1 cellular context compared by ENCODE assay signal in the genomic region with DNA sequence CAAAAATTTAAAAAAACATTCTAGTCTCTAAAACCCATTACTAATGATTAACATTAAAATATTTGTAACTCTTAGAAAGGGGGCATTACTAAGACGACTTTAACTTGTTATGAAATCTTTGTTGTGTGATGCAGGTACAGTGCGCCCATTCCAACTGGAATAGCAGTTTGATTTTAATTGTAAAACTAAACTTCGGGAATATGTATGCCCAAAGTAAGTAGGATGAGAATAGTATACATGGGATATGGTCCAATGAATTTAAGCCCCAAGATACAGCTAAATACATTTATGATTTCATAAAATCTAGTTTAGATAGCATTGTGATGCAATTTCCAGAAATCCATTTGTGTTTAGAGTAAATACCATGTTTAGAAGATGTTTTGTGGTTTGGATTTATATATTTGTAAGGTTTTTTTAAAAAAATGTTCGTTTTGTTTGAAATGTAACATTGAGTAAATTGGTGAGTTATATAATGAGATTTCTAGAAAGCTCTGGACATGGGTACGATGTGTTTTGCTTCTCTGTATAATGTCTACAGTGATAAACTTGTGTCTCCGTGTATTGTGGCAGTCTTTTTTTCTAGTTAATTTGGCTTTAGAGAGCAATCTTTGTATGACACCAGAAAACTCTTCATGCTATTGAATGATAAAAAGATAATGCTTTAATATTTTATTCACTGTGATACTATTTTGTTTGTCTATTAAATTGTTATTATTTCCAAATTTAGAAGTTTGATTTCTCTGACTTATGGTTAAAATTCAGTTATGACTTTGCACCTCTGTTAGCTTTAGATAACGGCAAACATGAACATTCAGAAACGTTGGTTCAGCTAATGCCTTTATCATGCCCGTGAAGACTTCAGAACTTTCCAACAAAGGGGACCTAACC.
TF ChIP-seq lines count a peak whose summit lies in the region.

No MANE protein-coding gene starts in this region.

TF ChIP-seq in K562, 482 proteins besides CTCF, POLR2A, EP300 and RAD21 (continued from another document and continues in another):
- TF ChIP-seq, protein P1, sequence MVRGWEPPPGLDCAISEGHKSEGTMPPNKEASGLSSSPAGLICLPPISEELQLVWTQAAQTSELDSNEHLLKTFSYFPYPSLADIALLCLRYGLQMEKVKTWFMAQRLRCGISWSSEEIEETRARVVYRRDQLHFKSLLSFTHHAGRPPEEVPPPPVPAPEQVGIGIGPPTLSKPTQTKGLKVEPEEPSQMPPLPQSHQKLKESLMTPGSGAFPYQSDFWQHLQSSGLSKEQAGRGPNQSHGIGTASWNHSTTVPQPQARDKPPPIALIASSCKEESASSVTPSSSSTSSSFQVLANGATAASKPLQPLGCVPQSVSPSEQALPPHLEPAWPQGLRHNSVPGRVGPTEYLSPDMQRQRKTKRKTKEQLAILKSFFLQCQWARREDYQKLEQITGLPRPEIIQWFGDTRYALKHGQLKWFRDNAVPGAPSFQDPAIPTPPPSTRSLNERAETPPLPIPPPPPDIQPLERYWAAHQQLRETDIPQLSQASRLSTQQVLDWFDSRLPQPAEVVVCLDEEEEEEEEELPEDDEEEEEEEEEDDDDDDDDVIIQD (CRISPR knock-in tag; IDR thresholded peaks at IDR 0.05): no peak
- TF ChIP-seq XRCC4 (IDR thresholded peaks at IDR 0.05; ENCODE audit: extremely low read depth, insufficient read depth, insufficient read length) (no peak), TCF7L2 (IDR thresholded peaks at IDR 0.05; ENCODE audit: low read depth, low read length) (no peak), TEAD4 (IDR thresholded peaks at IDR 0.05; ENCODE audit: low read length) (peak; percentile 86), TEAD4 (CRISPR knock-in tag; IDR thresholded peaks at IDR 0.05; ENCODE audit: borderline replicate concordance) (no peak), ZNF76 (CRISPR knock-in tag; IDR thresholded peaks at IDR 0.05; ENCODE audit: borderline replicate concordance) (no peak), HOXB6 (CRISPR knock-in tag; IDR thresholded peaks at IDR 0.05; ENCODE audit: borderline replicate concordance) (no peak), DPF2 (IDR thresholded peaks at IDR 0.05) (peak; percentile 93), NFE2 (IDR thresholded peaks at IDR 0.05; ENCODE audit: low read depth) (peak; percentile 86), ZNF766 (CRISPR knock-in tag; conservative IDR thresholded peaks at IDR 0.05) (no peak), JUN (IDR thresholded peaks at IDR 0.05; ENCODE audit: borderline replicate concordance, low read depth, low read length) (no peak), JUN (CRISPR knock-in tag; IDR thresholded peaks at IDR 0.05; ENCODE audit: borderline replicate concordance) (no peak), RBM22 (IDR thresholded peaks at IDR 0.05; ENCODE audit: low read depth, low read length, poor library complexity, severe bottlenecking) (no peak), PCBP2 (IDR thresholded peaks at IDR 0.05; ENCODE audit: low read depth, low read length, poor library complexity, severe bottlenecking) (no peak), ESRRA (IDR thresholded peaks at IDR 0.05; ENCODE audit: borderline replicate concordance, low read depth) (no peak), PCBP1 (IDR thresholded peaks at IDR 0.05; ENCODE audit: low read depth, low read length, poor library complexity, severe bottlenecking) (no peak), EP400 (IDR thresholded peaks at IDR 0.05) (peak; percentile 30), KLF1 (tag; IDR thresholded peaks at IDR 0.05) (no peak), ZNF175 (CRISPR knock-in tag; IDR thresholded peaks at IDR 0.05; ENCODE audit: low read depth) (no peak), ZNF3 (CRISPR knock-in tag; IDR thresholded peaks at IDR 0.05) (no peak), SP1 (CRISPR knock-in tag; IDR thresholded peaks at IDR 0.05) (no peak), TCF7 (IDR thresholded peaks at IDR 0.05; ENCODE audit: borderline replicate concordance) (no peak), PML (IDR thresholded peaks at IDR 0.05; ENCODE audit: low read length) (no peak), POLR2AphosphoS5 (IDR thresholded peaks at IDR 0.05; ENCODE audit: control insufficient read depth, insufficient read depth, low read depth, low read length) (peak; percentile 53; the same call in 1 of the 2 replicates), MCM2 (IDR thresholded peaks at IDR 0.05; ENCODE audit: low read depth) (no peak), ZNF23 (CRISPR knock-in tag; IDR thresholded peaks at IDR 0.05) (no peak), CHD4 (IDR thresholded peaks at IDR 0.05; ENCODE audit: insufficient read depth, insufficient replicate concordance, low read depth, low read length, poor library complexity, severe bottlenecking) (no peak), ETV5 (CRISPR knock-in tag; IDR thresholded peaks at IDR 0.05; ENCODE audit: low read depth) (no peak), HIVEP1 (CRISPR knock-in tag; IDR thresholded peaks at IDR 0.05) (no peak), SOX6 (IDR thresholded peaks at IDR 0.05) (no peak), ZNF143 (CRISPR knock-in tag; IDR thresholded peaks at IDR 0.05) (no peak), FOXJ2 (tag; IDR thresholded peaks at IDR 0.05) (no peak), MEF2A (IDR thresholded peaks at IDR 0.05; ENCODE audit: control insufficient read depth, low read depth, low read length) (no peak), ASH1L (IDR thresholded peaks at IDR 0.05; ENCODE audit: borderline replicate concordance, low read depth, partially characterized antibody) (no peak), ZNF274 (IDR thresholded peaks at IDR 0.05; ENCODE audit: borderline replicate concordance, low read depth, low read length) (no peak), LEF1 (IDR thresholded peaks at IDR 0.05) (peak; percentile 83)
- TF ChIP-seq, protein P2, sequence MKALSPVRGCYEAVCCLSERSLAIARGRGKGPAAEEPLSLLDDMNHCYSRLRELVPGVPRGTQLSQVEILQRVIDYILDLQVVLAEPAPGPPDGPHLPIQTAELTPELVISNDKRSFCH (CRISPR knock-in tag; IDR thresholded peaks at IDR 0.05): no peak
- TF ChIP-seq, protein P2 (tag; IDR thresholded peaks at IDR 0.05): no peak
- TF ChIP-seq, protein P3, sequence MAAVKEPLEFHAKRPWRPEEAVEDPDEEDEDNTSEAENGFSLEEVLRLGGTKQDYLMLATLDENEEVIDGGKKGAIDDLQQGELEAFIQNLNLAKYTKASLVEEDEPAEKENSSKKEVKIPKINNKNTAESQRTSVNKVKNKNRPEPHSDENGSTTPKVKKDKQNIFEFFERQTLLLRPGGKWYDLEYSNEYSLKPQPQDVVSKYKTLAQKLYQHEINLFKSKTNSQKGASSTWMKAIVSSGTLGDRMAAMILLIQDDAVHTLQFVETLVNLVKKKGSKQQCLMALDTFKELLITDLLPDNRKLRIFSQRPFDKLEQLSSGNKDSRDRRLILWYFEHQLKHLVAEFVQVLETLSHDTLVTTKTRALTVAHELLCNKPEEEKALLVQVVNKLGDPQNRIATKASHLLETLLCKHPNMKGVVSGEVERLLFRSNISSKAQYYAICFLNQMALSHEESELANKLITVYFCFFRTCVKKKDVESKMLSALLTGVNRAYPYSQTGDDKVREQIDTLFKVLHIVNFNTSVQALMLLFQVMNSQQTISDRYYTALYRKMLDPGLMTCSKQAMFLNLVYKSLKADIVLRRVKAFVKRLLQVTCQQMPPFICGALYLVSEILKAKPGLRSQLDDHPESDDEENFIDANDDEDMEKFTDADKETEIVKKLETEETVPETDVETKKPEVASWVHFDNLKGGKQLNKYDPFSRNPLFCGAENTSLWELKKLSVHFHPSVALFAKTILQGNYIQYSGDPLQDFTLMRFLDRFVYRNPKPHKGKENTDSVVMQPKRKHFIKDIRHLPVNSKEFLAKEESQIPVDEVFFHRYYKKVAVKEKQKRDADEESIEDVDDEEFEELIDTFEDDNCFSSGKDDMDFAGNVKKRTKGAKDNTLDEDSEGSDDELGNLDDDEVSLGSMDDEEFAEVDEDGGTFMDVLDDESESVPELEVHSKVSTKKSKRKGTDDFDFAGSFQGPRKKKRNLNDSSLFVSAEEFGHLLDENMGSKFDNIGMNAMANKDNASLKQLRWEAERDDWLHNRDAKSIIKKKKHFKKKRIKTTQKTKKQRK (IDR thresholded peaks at IDR 0.05; ENCODE audit: borderline replicate concordance, low read depth, low read length): no peak
- TF ChIP-seq, protein P4, sequence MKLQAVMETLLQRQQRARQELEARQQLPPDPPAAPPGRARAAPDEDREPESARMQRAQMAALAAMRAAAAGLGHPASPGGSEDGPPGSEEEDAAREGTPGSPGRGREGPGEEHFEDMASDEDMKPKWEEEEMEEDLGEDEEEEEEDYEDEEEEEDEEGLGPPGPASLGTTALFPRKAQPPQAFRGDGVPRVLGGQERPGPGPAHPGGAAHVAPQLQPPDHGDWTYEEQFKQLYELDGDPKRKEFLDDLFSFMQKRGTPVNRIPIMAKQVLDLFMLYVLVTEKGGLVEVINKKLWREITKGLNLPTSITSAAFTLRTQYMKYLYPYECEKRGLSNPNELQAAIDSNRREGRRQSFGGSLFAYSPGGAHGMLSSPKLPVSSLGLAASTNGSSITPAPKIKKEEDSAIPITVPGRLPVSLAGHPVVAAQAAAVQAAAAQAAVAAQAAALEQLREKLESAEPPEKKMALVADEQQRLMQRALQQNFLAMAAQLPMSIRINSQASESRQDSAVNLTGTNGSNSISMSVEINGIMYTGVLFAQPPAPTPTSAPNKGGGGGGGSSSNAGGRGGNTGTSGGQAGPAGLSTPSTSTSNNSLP (IDR thresholded peaks at IDR 0.05; ENCODE audit: borderline replicate concordance, low read depth, low read length): peak; percentile 93; the same call in 1 of the 2 replicates
- TF ChIP-seq, protein P5, sequence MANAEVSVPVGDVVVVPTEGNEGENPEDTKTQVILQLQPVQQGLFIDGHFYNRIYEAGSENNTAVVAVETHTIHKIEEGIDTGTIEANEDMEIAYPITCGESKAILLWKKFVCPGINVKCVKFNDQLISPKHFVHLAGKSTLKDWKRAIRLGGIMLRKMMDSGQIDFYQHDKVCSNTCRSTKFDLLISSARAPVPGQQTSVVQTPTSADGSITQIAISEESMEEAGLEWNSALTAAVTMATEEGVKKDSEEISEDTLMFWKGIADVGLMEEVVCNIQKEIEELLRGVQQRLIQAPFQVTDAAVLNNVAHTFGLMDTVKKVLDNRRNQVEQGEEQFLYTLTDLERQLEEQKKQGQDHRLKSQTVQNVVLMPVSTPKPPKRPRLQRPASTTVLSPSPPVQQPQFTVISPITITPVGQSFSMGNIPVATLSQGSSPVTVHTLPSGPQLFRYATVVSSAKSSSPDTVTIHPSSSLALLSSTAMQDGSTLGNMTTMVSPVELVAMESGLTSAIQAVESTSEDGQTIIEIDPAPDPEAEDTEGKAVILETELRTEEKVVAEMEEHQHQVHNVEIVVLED (CRISPR knock-in tag; IDR thresholded peaks at IDR 0.05): no peak
- TF ChIP-seq, protein P6, sequence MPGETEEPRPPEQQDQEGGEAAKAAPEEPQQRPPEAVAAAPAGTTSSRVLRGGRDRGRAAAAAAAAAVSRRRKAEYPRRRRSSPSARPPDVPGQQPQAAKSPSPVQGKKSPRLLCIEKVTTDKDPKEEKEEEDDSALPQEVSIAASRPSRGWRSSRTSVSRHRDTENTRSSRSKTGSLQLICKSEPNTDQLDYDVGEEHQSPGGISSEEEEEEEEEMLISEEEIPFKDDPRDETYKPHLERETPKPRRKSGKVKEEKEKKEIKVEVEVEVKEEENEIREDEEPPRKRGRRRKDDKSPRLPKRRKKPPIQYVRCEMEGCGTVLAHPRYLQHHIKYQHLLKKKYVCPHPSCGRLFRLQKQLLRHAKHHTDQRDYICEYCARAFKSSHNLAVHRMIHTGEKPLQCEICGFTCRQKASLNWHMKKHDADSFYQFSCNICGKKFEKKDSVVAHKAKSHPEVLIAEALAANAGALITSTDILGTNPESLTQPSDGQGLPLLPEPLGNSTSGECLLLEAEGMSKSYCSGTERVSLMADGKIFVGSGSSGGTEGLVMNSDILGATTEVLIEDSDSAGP (CRISPR knock-in tag; IDR thresholded peaks at IDR 0.05): no peak
- TF ChIP-seq, protein P7, sequence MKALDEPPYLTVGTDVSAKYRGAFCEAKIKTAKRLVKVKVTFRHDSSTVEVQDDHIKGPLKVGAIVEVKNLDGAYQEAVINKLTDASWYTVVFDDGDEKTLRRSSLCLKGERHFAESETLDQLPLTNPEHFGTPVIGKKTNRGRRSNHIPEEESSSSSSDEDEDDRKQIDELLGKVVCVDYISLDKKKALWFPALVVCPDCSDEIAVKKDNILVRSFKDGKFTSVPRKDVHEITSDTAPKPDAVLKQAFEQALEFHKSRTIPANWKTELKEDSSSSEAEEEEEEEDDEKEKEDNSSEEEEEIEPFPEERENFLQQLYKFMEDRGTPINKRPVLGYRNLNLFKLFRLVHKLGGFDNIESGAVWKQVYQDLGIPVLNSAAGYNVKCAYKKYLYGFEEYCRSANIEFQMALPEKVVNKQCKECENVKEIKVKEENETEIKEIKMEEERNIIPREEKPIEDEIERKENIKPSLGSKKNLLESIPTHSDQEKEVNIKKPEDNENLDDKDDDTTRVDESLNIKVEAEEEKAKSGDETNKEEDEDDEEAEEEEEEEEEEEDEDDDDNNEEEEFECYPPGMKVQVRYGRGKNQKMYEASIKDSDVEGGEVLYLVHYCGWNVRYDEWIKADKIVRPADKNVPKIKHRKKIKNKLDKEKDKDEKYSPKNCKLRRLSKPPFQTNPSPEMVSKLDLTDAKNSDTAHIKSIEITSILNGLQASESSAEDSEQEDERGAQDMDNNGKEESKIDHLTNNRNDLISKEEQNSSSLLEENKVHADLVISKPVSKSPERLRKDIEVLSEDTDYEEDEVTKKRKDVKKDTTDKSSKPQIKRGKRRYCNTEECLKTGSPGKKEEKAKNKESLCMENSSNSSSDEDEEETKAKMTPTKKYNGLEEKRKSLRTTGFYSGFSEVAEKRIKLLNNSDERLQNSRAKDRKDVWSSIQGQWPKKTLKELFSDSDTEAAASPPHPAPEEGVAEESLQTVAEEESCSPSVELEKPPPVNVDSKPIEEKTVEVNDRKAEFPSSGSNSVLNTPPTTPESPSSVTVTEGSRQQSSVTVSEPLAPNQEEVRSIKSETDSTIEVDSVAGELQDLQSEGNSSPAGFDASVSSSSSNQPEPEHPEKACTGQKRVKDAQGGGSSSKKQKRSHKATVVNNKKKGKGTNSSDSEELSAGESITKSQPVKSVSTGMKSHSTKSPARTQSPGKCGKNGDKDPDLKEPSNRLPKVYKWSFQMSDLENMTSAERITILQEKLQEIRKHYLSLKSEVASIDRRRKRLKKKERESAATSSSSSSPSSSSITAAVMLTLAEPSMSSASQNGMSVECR (CRISPR knock-in tag; IDR thresholded peaks at IDR 0.05): no peak
- TF ChIP-seq, protein P8, sequence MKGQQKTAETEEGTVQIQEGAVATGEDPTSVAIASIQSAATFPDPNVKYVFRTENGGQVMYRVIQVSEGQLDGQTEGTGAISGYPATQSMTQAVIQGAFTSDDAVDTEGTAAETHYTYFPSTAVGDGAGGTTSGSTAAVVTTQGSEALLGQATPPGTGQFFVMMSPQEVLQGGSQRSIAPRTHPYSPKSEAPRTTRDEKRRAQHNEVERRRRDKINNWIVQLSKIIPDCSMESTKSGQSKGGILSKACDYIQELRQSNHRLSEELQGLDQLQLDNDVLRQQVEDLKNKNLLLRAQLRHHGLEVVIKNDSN (CRISPR knock-in tag; IDR thresholded peaks at IDR 0.05): no peak
- TF ChIP-seq, protein P9, sequence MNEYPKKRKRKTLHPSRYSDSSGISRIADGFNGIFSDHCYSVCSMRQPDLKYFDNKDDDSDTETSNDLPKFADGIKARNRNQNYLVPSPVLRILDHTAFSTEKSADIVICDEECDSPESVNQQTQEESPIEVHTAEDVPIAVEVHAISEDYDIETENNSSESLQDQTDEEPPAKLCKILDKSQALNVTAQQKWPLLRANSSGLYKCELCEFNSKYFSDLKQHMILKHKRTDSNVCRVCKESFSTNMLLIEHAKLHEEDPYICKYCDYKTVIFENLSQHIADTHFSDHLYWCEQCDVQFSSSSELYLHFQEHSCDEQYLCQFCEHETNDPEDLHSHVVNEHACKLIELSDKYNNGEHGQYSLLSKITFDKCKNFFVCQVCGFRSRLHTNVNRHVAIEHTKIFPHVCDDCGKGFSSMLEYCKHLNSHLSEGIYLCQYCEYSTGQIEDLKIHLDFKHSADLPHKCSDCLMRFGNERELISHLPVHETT (CRISPR knock-in tag; conservative IDR thresholded peaks at IDR 0.05 in 1 of 2, IDR thresholded peaks at IDR 0.05 in 1 of 2): peak in 1 of 2 experiments; percentile 83; a peak in 2 of 4 replicates
